In genomic region chr5:149863176-149863575, GRCh38 we compare ENCODE assay signal across 7 cellular contexts.
"Had no signal": no experiment of that assay in that cellular context is flagged by ENCODE, and none has a peak within 500 bp of the region (broad histone marks: within the 10 kb centered on the region; RNA-seq: fewer than 3 reads in every experiment).

No MANE protein-coding gene starts in this region.

- ATAC-seq: HepG2 had no signal

- H3K4me3 ChIP-seq: GM23248 had no signal

- H2AFZ ChIP-seq: GM23248 had no signal

- H3K9me3 Mint-ChIP-seq: H9, IgD-negative memory B cell had no signal

- H3K9ac ChIP-seq: GM23248 had no signal

- DNase-seq: GM23248, GOT3, H9, HCEC 1CT had no signal

- H3K4me3 Mint-ChIP-seq: IgD-negative memory B cell had no signal

- H3K36me3 Mint-ChIP-seq: IgD-negative memory B cell had no signal

- H3K27ac ChIP-seq: GM23248, HL-60 had no signal
